11 cellular contexts compared by ENCODE assay signal in the genomic region with DNA sequence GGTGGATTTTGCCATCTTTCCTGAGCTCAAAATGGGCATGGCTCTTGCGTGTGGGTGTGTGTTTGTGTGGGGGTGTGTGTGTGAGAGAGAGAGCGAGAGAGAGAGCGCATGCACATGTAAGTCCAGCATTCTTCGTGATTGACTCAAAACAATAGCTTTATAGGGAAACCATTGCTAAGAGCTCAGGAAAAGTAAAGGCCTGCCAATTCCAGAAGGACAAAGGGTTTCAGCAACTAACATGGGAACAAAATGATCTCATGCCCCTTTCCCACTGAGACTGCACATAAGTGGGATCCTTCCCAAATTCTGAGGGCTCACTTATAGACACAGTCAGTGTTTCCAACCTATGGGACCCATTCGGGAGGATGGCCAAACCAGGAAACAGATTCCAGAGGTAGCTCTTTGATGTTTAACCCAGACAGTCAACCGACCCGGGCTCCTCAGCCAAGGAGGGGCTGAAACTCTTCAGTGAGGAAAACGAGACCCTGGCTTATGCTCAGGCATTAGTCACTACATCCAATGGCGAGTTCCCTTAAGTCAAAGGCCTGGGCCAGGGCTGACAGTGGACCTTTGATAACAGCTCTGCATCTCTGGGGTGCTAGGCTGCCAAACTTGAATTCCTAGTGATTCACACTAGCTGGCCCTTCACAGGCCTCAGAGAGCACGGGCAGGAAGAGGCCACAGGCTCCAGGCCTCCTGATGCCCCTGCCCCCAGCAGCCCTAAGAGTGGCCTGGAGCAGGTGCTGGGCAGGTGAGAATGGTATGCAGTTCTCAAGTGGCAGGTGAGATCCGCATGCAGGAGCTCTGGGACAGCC.
DNase-seq lines count a peak whose midpoint lies in the region; ATAC-seq and TF ChIP-seq lines count a peak whose summit lies in the region.
"Had no signal": no experiment of that assay in that cellular context is flagged by ENCODE, and none has a peak within 500 bp of the region (broad histone marks: within the 10 kb centered on the region; RNA-seq: fewer than 3 reads in every experiment).

No MANE protein-coding gene starts in this region.

- H3K4me1 Mint-ChIP-seq in activated T-cell treated with anti-CD3 and anti-CD28 coated beads, Interleukin-2, amount 50 U/mL, for 4 hours (ENCODE audit: low read depth) = no peaks in the 10 kb centered on the region
- no peaks in the 10 kb centered on the region for H3K4me1 Mint-ChIP-seq in activated CD4-positive, alpha-beta memory T cell treated with anti-CD3 and anti-CD28 coated beads for 36 hours (ENCODE audit: low read depth)

- ATAC-seq in activated T-cell treated with anti-CD3 and anti-CD28 coated beads, Interleukin-2, amount 50 U/mL, for 4 hours = no peak
- ATAC-seq in HG03097 (IDR thresholded peaks at IDR 0.05; ENCODE audit: low FRiP score, unreplicated experiment) = no peak

- H3K36me3 Mint-ChIP-seq in activated T-cell treated with anti-CD3 and anti-CD28 coated beads, Interleukin-2, amount 50 U/mL, for 4 hours (ENCODE audit: insufficient read depth) = no peaks in the 10 kb centered on the region
- H3K36me3 Mint-ChIP-seq in activated CD4-positive, alpha-beta memory T cell treated with anti-CD3 and anti-CD28 coated beads for 36 hours = no peaks in the 10 kb centered on the region

- H3K4me3 Mint-ChIP-seq in activated T-cell treated with anti-CD3 and anti-CD28 coated beads, Interleukin-2, amount 50 U/mL, for 4 hours = no peak overlapping the region
- no peak overlapping the region for H3K4me3 Mint-ChIP-seq in activated CD4-positive, alpha-beta memory T cell treated with anti-CD3 and anti-CD28 coated beads for 36 hours

- peaks cover 4% of the 10 kb centered on the region for H3K27me3 Mint-ChIP-seq in activated T-cell treated with anti-CD3 and anti-CD28 coated beads, Interleukin-2, amount 50 U/mL, for 4 hours (ENCODE audit: low read depth)
- H3K27me3 Mint-ChIP-seq in activated CD4-positive, alpha-beta memory T cell treated with anti-CD3 and anti-CD28 coated beads for 36 hours = peaks cover 2% of the 10 kb centered on the region

- no peak overlapping the region for H2AFZ ChIP-seq in neuronal stem cell (ENCODE audit: low read length)

- CTCF ChIA-PET in AG04449 (lab: Yijun Ruan, JAX) = interaction anchor here (0.6 to 4.2 kb wide), 7 partner anchors 15 to 272 kb away, joined by 3 to 25 read pairs (median 3); no protein-coding TSS in a partner anchor
- CTCF ChIA-PET in activated CD4-positive, alpha-beta memory T cell treated with anti-CD3 and anti-CD28 coated beads for 36 hours (lab: Charles Lee) = interaction anchor here (0.6 kb wide), 1 partner anchor 273 kb away, joined by 3 read pairs; no protein-coding TSS in a partner anchor

- no peak overlapping the region for H3K4me2 ChIP-seq in neuronal stem cell (ENCODE audit: insufficient read depth, low read length, poor library complexity, severe bottlenecking)

- POLR2A ChIA-PET in AG04449 (lab: Yijun Ruan, JAX) = interaction anchor here (0.6 to 1.5 kb wide), 6 partner anchors 14 to 687 kb away, joined by 3 to 5 read pairs (median 3); partner anchors contain the start of gene RPS27L
- POLR2A ChIA-PET in activated CD4-positive, alpha-beta memory T cell treated with anti-CD3 and anti-CD28 coated beads for 36 hours (lab: Charles Lee) = no interaction called here

- H2BK15ac ChIP-seq in neuronal stem cell (ENCODE audit: low read length) = no peak overlapping the region

- no peak overlapping the region for H3K27ac ChIP-seq in neuronal stem cell (replicated peaks; ENCODE audit: low read length)
- H3K27ac ChIP-seq: HL-60 had no signal

- H3K18ac ChIP-seq in neuronal stem cell (ENCODE audit: low read length) = peak overlapping the region; percentile 11

- no peak overlapping the region for H2BK12ac ChIP-seq in neuronal stem cell (ENCODE audit: low read length)

- no peak overlapping the region for H3K4ac ChIP-seq in neuronal stem cell (ENCODE audit: low read length)

- H3K36me3 ChIP-seq in neuronal stem cell (replicated peaks in 1 of 2; ENCODE audit: control insufficient read depth in 2 of 2, insufficient read depth in 2 of 2, low read length in 2 of 2) = no peaks in the 10 kb centered on the region

- H2BK5ac ChIP-seq in neuronal stem cell (ENCODE audit: low read length) = no peak overlapping the region

- no peak overlapping the region for H3K27ac Mint-ChIP-seq in activated CD4-positive, alpha-beta memory T cell treated with anti-CD3 and anti-CD28 coated beads for 36 hours

- no peaks in the 10 kb centered on the region for H3K9me3 Mint-ChIP-seq in activated T-cell treated with anti-CD3 and anti-CD28 coated beads, Interleukin-2, amount 50 U/mL, for 4 hours
- no peaks in the 10 kb centered on the region for H3K9me3 Mint-ChIP-seq in activated CD4-positive, alpha-beta memory T cell treated with anti-CD3 and anti-CD28 coated beads for 36 hours

- H3K14ac ChIP-seq in neuronal stem cell (ENCODE audit: low read length) = no peak overlapping the region

- no peaks in the 10 kb centered on the region for H3K27me3 ChIP-seq in neuronal stem cell (ENCODE audit: control insufficient read depth in 3 of 3, insufficient read depth in 3 of 3, low read depth in 1 of 3, low read length in 3 of 3)

- H2BK120ac ChIP-seq in neuronal stem cell (ENCODE audit: low read depth, low read length) = no peak overlapping the region

- H4K8ac ChIP-seq in neuronal stem cell (ENCODE audit: low read depth, low read length) = no peak overlapping the region

- intact Hi-C loops in activated CD4-positive, alpha-beta memory T cell treated with anti-CD3 and anti-CD28 coated beads for 36 hours (cut with micrococcal nuclease) = no loop called here

- H4K91ac ChIP-seq in neuronal stem cell (ENCODE audit: low read depth, low read length, poor library complexity) = no peak overlapping the region

- no CpG with 5 or more reads among the region's 11 CpGs for WGBS in neuronal stem cell (ENCODE audit: extremely low coverage in 2 of 2, insufficient read length in 2 of 2, insufficient replicate concordance in 1 of 2), 2 donors

- no peaks in the 10 kb centered on the region for H3K9me3 ChIP-seq in neuronal stem cell (replicated peaks in 1 of 2; ENCODE audit: control insufficient read depth in 2 of 2, insufficient read depth in 1 of 2, low read depth in 1 of 2, low read length in 2 of 2)

- peaks cover 2% of the 10 kb centered on the region for H3K79me1 ChIP-seq in neuronal stem cell (ENCODE audit: low read depth, low read length)

- H3K4me3 ChIP-seq in AG04449 (ENCODE audit: low read depth, low read length) = no peak overlapping the region
- H3K4me3 ChIP-seq in neuronal stem cell (ENCODE audit: low read length in 2 of 2) = no peak overlapping the region
- H3K4me3 ChIP-seq: SK-N-MC had no signal

- DNase-seq in AG04449 (ENCODE audit: low read depth, low spot score) = peak; percentile 64
- peak; percentile 42 for DNase-seq in NCI-H510A (lab: John Stamatoyannopoulos, UW)
- DNase-seq in fibroblast of gingiva (ENCODE audit: low read depth) = peak; percentile 64
- no peak for DNase-seq in neuronal stem cell (ENCODE audit: low spot score)
- DNase-seq in middle frontal gyrus (ENCODE audit: extremely low spot score, low spot score) = no peak
- no peak for DNase-seq in activated T-cell treated with anti-CD3 and anti-CD28 coated beads, Interleukin-2, amount 50 U/mL, for 4 hours
- no peak for DNase-seq in activated CD4-positive, alpha-beta memory T cell treated with anti-CD3 and anti-CD28 coated beads for 36 hours
- DNase-seq: activated gamma-delta T cell had no signal

- peaks cover 16 to 23% of the 10 kb centered on the region in 2 donors for H3K4me1 ChIP-seq in neuronal stem cell (ENCODE audit: control insufficient read depth in 2 of 2, insufficient read depth in 1 of 2, low read depth in 1 of 2, low read length in 2 of 2)

- H2AK5ac ChIP-seq in neuronal stem cell (ENCODE audit: low read depth, low read length) = no peak overlapping the region

- H3K9ac ChIP-seq in neuronal stem cell (ENCODE audit: low read depth, low read length, poor library complexity) = no peak overlapping the region

- H3K23ac ChIP-seq in neuronal stem cell (ENCODE audit: low read depth, low read length, poor library complexity) = no peak overlapping the region

- no peak for TF ChIP-seq CTCF in AG04449 (IDR thresholded peaks at IDR 0.05; ENCODE audit: insufficient read depth, low read length, missing control alignments)

Comparison
In these comparisons a context has a peak if more than half of its experiments do, and no peak if none do; other contexts are left out.
1. DNase-seq: peak in AG04449 (single experiment), NCI-H510A (single experiment) and fibroblast of gingiva (single experiment); none in neuronal stem cell (single experiment), middle frontal gyrus (single experiment), activated T-cell treated with anti-CD3 and anti-CD28 coated beads, Interleukin-2, amount 50 U/mL, for 4 hours (single experiment) and activated CD4-positive, alpha-beta memory T cell treated with anti-CD3 and anti-CD28 coated beads for 36 hours (single experiment).